In the genomic region with DNA sequence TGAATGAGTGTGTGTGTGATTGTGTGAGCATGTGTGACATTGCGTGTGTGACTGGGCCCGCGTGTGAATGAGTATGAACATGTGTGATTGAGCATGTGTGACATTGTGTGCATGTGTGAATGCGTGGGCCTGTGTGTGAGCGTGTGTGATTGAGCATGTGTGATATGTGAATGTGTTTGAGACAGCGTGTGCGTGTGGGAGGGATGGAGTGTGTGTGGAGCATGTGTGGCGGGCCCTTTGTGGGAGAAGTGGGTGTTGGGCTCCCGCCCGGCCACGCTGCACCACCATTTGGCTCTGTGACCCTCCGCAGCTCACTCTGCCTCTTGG, we compare ENCODE assay signal across 24 cellular contexts.
"Had no signal": no experiment of that assay in that cellular context is flagged by ENCODE, and none has a peak within 500 bp of the region (broad histone marks: within the 10 kb centered on the region; RNA-seq: fewer than 3 reads in every experiment).

No MANE protein-coding gene starts in this region.

- FAIRE-seq: colon, frontal cortex had no signal

- DNase-seq: dorsolateral prefrontal cortex; effector CD4-positive, alpha-beta T cell; mucosa of descending colon; naive B cell; nucleus accumbens; sigmoid colon; stimulated activated CD4-positive, alpha-beta T cell treated with anti-CD3 and anti-CD28 coated beads, Interleukin-2, amount 100 ng/mL, for 24 hours; stimulated activated CD4-positive, alpha-beta T cell treated with anti-CD3 and anti-CD28 coated beads, Interleukin-4, amount 100 ng/mL, for 24 hours; stimulated activated naive CD4-positive, alpha-beta T cell treated with Interleukin-2 at 50 U/mL for 16 hours; stomach; testis; tibial artery; upper lobe of left lung; uterus had no signal

- H3K27me3 ChIP-seq: right atrium auricular region, sigmoid colon, stomach, testis, tibial artery, upper lobe of left lung, uterus had no signal

- H3K4me1 ChIP-seq: prostate gland, uterus had no signal

- H3K36me3 Mint-ChIP-seq: naive B cell, neural progenitor cell had no signal

- H3K4me2 ChIP-seq: neural progenitor cell had no signal

- H3K27ac Mint-ChIP-seq: memory B cell; mesothelial cell of epicardium; naive B cell; nephron; neural progenitor cell; stimulated activated effector memory CD8-positive, alpha-beta T cell treated with anti-CD3 and anti-CD28 coated beads, Interleukin-12 subunit alpha, Interleukin-12 subunit beta, amount 100 ng/mL, for 72 hours had no signal

- H2AFZ ChIP-seq: neural progenitor cell had no signal

- H3K36me3 ChIP-seq: neural progenitor cell, prostate gland, right atrium auricular region, sigmoid colon, stomach, tibial artery, upper lobe of left lung, uterus had no signal

- H3K27me3 Mint-ChIP-seq: memory B cell, naive B cell had no signal

- H3K4me3 ChIP-seq: dorsolateral prefrontal cortex, lung, mucosa of descending colon, neural progenitor cell, prostate gland, right atrium auricular region, sigmoid colon, stomach, testis, tibial artery, upper lobe of left lung, uterus had no signal

- H3K9me3 Mint-ChIP-seq: memory B cell; mesothelial cell of epicardium; naive B cell; nephron; neural progenitor cell; stimulated activated effector memory CD8-positive, alpha-beta T cell treated with anti-CD3 and anti-CD28 coated beads, Interleukin-12 subunit alpha, Interleukin-12 subunit beta, amount 100 ng/mL, for 72 hours had no signal

- H3K9me3 ChIP-seq: mucosa of descending colon, prostate gland, right atrium auricular region, sigmoid colon, stomach, testis, tibial artery, upper lobe of left lung, uterus had no signal

- H3K9ac ChIP-seq: neural progenitor cell had no signal

- H3K4me3 Mint-ChIP-seq: memory B cell; mesothelial cell of epicardium; naive B cell; nephron; neural progenitor cell; stimulated activated effector memory CD8-positive, alpha-beta T cell treated with anti-CD3 and anti-CD28 coated beads, Interleukin-12 subunit alpha, Interleukin-12 subunit beta, amount 100 ng/mL, for 72 hours had no signal

- ATAC-seq: mucosa of descending colon; stimulated activated effector memory CD8-positive, alpha-beta T cell treated with anti-CD3 and anti-CD28 coated beads, Interleukin-12 subunit alpha, Interleukin-12 subunit beta, amount 100 ng/mL, for 72 hours had no signal

- H3K27ac ChIP-seq: dorsolateral prefrontal cortex, neural progenitor cell, prostate gland, right atrium auricular region, stomach, testis, tibial artery, upper lobe of left lung, uterus had no signal
